In genomic region chr7:134553976-134554375, GRCh38 we compare ENCODE assay signal across 10 cellular contexts. TPM values are rescaled to one million over a fixed set of nuclear protein-coding genes. Genes with fewer than 3 reads are reported as not detected.
DNase-seq lines count a peak whose midpoint lies in the region; ATAC-seq and TF ChIP-seq lines count a peak whose summit lies in the region.
"Had no signal": no experiment of that assay in that cellular context is flagged by ENCODE, and none has a peak within 500 bp of the region (broad histone marks: within the 10 kb centered on the region; RNA-seq: fewer than 3 reads in every experiment).

No MANE protein-coding gene starts in this region.

- no peak for ATAC-seq in GM21526 (IDR thresholded peaks at IDR 0.05; ENCODE audit: low FRiP score, unreplicated experiment)

- H3K9me3 ChIP-seq in DOHH2 (ENCODE audit: control insufficient read depth, insufficient read depth, low read length) (no peaks in the 10 kb centered on the region), sigmoid colon (no peaks in the 10 kb centered on the region)

- no peaks in the 10 kb centered on the region for H3F3A ChIP-seq in DOHH2 (ENCODE audit: control insufficient read depth, insufficient read depth)

- H3K27me3 ChIP-seq in DOHH2 (ENCODE audit: control insufficient read depth, low read length) (peaks cover 15% of the 10 kb centered on the region), sigmoid colon (no peaks in the 10 kb centered on the region)

- DNase-seq in HFF-Myc (ENCODE audit: extremely low read depth, low read depth): no peak
- DNase-seq in astrocyte of the spinal cord (ENCODE audit: low read depth, low spot score): no peak
- peak; percentile 31 for DNase-seq in kidney tubule cell (ENCODE audit: low spot score)
- DNase-seq in activated T-cell treated with anti-CD3 and anti-CD28 coated beads, Interleukin-2, amount 50 U/mL, for 1 hour: no peak
- no peak for DNase-seq in sigmoid colon
- DNase-seq in hypothalamus (lab: John Stamatoyannopoulos, UW): no peak
- DNase-seq: NCI-H2227 treated with DMSO at 0.1 percent for 48 hours; stimulated activated naive CD4-positive, alpha-beta T cell treated with Interleukin-2 at 50 U/mL for 16 hours had no signal

- H4K20me1 ChIP-seq in DOHH2 (ENCODE audit: control insufficient read depth, insufficient read depth, low read depth, low read length): no peaks in the 10 kb centered on the region

- intact Hi-C loops in sigmoid colon (cut with DNase I): no loop called here

- H3K4me3 ChIP-seq in DOHH2 (ENCODE audit: low read length) (no peak overlapping the region), HFF-Myc (replicated peaks; ENCODE audit: low read depth, low read length) (no peak overlapping the region), astrocyte of the spinal cord (ENCODE audit: low read depth, low read length) (no peak overlapping the region), sigmoid colon (no peak overlapping the region)

- 67 to 79% methylated on average over 4 of the region's 4 CpGs for WGBS in sigmoid colon, 2 donors

- H3K79me2 ChIP-seq in DOHH2 (ENCODE audit: control insufficient read depth, low read length): no peaks in the 10 kb centered on the region

- H3K36me3 ChIP-seq in DOHH2 (ENCODE audit: control insufficient read depth, low read length) (no peaks in the 10 kb centered on the region), sigmoid colon (no peaks in the 10 kb centered on the region)

- no peak overlapping the region for H3K27ac ChIP-seq in DOHH2 (ENCODE audit: low read depth, low read length)
- H3K27ac ChIP-seq in sigmoid colon: no peak overlapping the region

- in situ Hi-C loops in astrocyte of the spinal cord (cut with HindIII; ENCODE audit: low sequenced_read_pairs): no loop called here

- H3K4me1 ChIP-seq in DOHH2 (ENCODE audit: control insufficient read depth, low read length) (no peaks in the 10 kb centered on the region), sigmoid colon (no peaks in the 10 kb centered on the region)

- no peak overlapping the region for H3K4me2 ChIP-seq in DOHH2 (ENCODE audit: low read length)

- TF ChIP-seq CTCF in DOHH2 (IDR thresholded peaks at IDR 0.05; ENCODE audit: low read depth, low read length, poor library complexity, severe bottlenecking): peak; percentile 37
- peak; percentile 7 for TF ChIP-seq CTCF in HFF-Myc (IDR thresholded peaks at IDR 0.05; ENCODE audit: low read depth, low read length, missing control alignments)
- TF ChIP-seq CTCF in astrocyte of the spinal cord (IDR thresholded peaks at IDR 0.05; ENCODE audit: low read depth, low read length): peak; percentile 36
- TF ChIP-seq CTCF in sigmoid colon (IDR thresholded peaks at IDR 0.05): no peak

- TF ChIP-seq EP300 in sigmoid colon (IDR thresholded peaks at IDR 0.05): no peak

- no peaks in the 10 kb centered on the region for H3K9me2 ChIP-seq in DOHH2 (replicated peaks; ENCODE audit: control insufficient read depth, low read length)

- TF ChIP-seq POLR2A in sigmoid colon (IDR thresholded peaks at IDR 0.05): no peak

RNA-seq across cellular contexts. Expression of gene AKR1B15, which starts 5.1 kb away (rescaled TPM):
- not detected for total RNA-seq in sigmoid colon
- under 1 TPM in 1 of 3 donors, not detected in 2; 0.22 TPM for polyA plus RNA-seq in sigmoid colon

RNA-seq across cellular contexts. Expression of gene AKR1B10, which starts 26.6 kb away (rescaled TPM):
- under 1 TPM; 0.36 to 0.66 (median 0.55) TPM for total RNA-seq in sigmoid colon
- polyA plus RNA-seq in sigmoid colon: 100 to 1,000 TPM in 2 of 3 donors, 10 to 100 TPM in 1; 81.3 to 332 (median 186) TPM

Comparison
In these comparisons a context has a peak if more than half of its experiments do, and no peak if none do; other contexts are left out.
1. CTCF ChIP-seq: peak in DOHH2 (single experiment), HFF-Myc (single experiment) and astrocyte of the spinal cord (single experiment); none in sigmoid colon (0 of 4).